Comparison of ENCODE assay signal across 9 cellular contexts in the genomic region with DNA sequence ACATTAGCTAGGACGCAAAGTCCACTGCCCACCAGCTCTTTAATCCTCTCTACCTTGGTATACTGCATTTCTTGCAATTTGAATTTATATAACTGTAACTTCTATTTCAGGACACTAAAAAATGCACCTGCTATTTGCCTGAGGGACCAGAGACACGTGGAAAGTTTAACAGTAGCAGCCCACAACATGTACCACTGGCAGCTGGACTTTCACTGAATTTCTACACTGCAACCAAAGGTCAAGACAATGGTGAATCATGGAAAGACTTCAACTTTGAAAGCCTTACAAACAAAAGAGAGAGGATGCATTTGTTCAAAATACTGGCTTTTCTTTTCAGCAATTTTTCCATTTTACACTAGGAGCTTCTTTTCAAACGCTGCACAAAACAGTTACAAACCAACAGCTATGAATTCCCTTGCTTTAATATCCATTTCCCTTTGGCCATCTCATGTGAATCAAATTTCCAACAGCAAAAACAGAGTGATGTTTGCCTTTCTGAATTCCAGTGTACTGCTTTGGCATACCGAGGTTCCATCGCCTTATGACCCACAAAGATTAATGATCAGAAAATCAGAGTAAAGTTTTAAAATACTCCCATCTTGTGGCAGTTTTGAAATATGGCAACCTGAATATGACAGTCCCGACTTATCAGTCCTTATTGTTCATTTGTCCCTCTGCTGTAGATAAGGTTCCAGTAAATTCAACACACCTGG. TPM values are rescaled to one million over a fixed set of nuclear protein-coding genes. Genes with fewer than 3 reads are reported as not detected.
A peak's percentile ranks its signal among the peaks of the same experiment; 100 is the strongest.
DNase-seq lines count a peak whose midpoint lies in the region; ATAC-seq and TF ChIP-seq lines count a peak whose summit lies in the region.
"Had no signal": no experiment of that assay in that cellular context is flagged by ENCODE, and none has a peak within 500 bp of the region (broad histone marks: within the 10 kb centered on the region; RNA-seq: fewer than 3 reads in every experiment).

No MANE protein-coding gene starts in this region.

- no peaks in the 10 kb centered on the region for H3K9me3 ChIP-seq in CD8-positive, alpha-beta T cell (ENCODE audit: low read length)
- no peaks in the 10 kb centered on the region for H3K9me3 ChIP-seq in T-helper 17 cell (ENCODE audit: control insufficient read depth, low read length, poor library complexity, severe bottlenecking)

- DNase-seq in CD8-positive, alpha-beta T cell, result no peak
- DNase-seq in T-helper 17 cell (no peak), foreskin fibroblast (peak; percentile 44 to 76), progenitor cell of endocrine pancreas (ENCODE audit: low spot score, unreplicated experiment) (no peak), activated gamma-delta T cell (lab: John Stamatoyannopoulos, UW) (no peak)

- H3K36me3 ChIP-seq in CD8-positive, alpha-beta T cell (ENCODE audit: insufficient read depth, low read length), result no peaks in the 10 kb centered on the region

- H3K27ac Mint-ChIP-seq in CD8-positive, alpha-beta T cell, result no peak overlapping the region
- H3K27ac Mint-ChIP-seq in T-helper 17 cell (no peak overlapping the region), progenitor cell of endocrine pancreas (no peak overlapping the region)

- no peaks in the 10 kb centered on the region for H3K27me3 ChIP-seq in CD8-positive, alpha-beta T cell (ENCODE audit: insufficient read depth, low read length)

- POLR2A ChIA-PET in CD8-positive, alpha-beta T cell (lab: Charles Lee), result interaction anchor here (1.7 kb wide), 1 partner anchor 12 kb away, joined by 4 read pairs; no protein-coding TSS in a partner anchor

- H3K9me3 Mint-ChIP-seq in CD8-positive, alpha-beta T cell, result no peaks in the 10 kb centered on the region
- H3K9me3 Mint-ChIP-seq in progenitor cell of endocrine pancreas (ENCODE audit: low read depth), result no peaks in the 10 kb centered on the region
- H3K9me3 Mint-ChIP-seq: naive thymus-derived CD8-positive, alpha-beta T cell had no signal

- no peaks in the 10 kb centered on the region for H3K27me3 Mint-ChIP-seq in CD8-positive, alpha-beta T cell (ENCODE audit: low read depth)
- H3K27me3 Mint-ChIP-seq in T-helper 17 cell (no peaks in the 10 kb centered on the region), progenitor cell of endocrine pancreas (no peaks in the 10 kb centered on the region)
- H3K27me3 Mint-ChIP-seq: naive thymus-derived CD8-positive, alpha-beta T cell had no signal

- intact Hi-C loops in CD8-positive, alpha-beta T cell (cut with DNase I, micrococcal nuclease), result loop anchor here (1.0 to 5.0 kb wide), 6 partner anchors 89 to 515 kb away; no protein-coding TSS in a partner anchor

- H3K4me1 ChIP-seq in CD8-positive, alpha-beta T cell (ENCODE audit: insufficient read depth, low read length), result no peaks in the 10 kb centered on the region

- no peak overlapping the region for H3K4me3 ChIP-seq in CD8-positive, alpha-beta T cell (ENCODE audit: low read depth, low read length)
- no peak overlapping the region for H3K4me3 ChIP-seq in foreskin fibroblast (ENCODE audit: low read depth in 1 of 2, low read length in 2 of 2)

- ATAC-seq in CD8-positive, alpha-beta T cell, result peak; percentile 36
- ATAC-seq in GM19452 (IDR thresholded peaks at IDR 0.05; ENCODE audit: unreplicated experiment) (peak; percentile 69), T-helper 17 cell (peak; percentile 52), GM21360 (IDR thresholded peaks at IDR 0.05; ENCODE audit: unreplicated experiment) (no peak)

- peak; percentile 56 for TF ChIP-seq CTCF in CD8-positive, alpha-beta T cell (IDR thresholded peaks at IDR 0.05)
- TF ChIP-seq CTCF in LNCAP (IDR thresholded peaks at IDR 0.05) (peak; percentile 73), foreskin fibroblast (IDR thresholded peaks at IDR 0.05; ENCODE audit: low read depth, low read length) (peak; percentile 38), progenitor cell of endocrine pancreas (IDR thresholded peaks at IDR 0.05; ENCODE audit: unreplicated experiment) (peak; percentile 41)

- H3K27ac ChIP-seq in CD8-positive, alpha-beta T cell (ENCODE audit: low read depth, low read length), result no peak overlapping the region

- H3K4me1 Mint-ChIP-seq in CD8-positive, alpha-beta T cell (ENCODE audit: low read depth), result no peaks in the 10 kb centered on the region
- peaks cover 3% of the 10 kb centered on the region for H3K4me1 Mint-ChIP-seq in T-helper 17 cell
- peaks cover 13% of the 10 kb centered on the region for H3K4me1 Mint-ChIP-seq in progenitor cell of endocrine pancreas (ENCODE audit: low read depth)

- no peak overlapping the region for H3K4me3 Mint-ChIP-seq in CD8-positive, alpha-beta T cell
- H3K4me3 Mint-ChIP-seq in T-helper 17 cell (no peak overlapping the region), progenitor cell of endocrine pancreas (ENCODE audit: low read depth) (no peak overlapping the region)
- H3K4me3 Mint-ChIP-seq: naive thymus-derived CD8-positive, alpha-beta T cell had no signal

- CTCF ChIA-PET in CD8-positive, alpha-beta T cell (lab: Charles Lee), result interaction anchor here (0.7 to 2.5 kb wide), 14 partner anchors 10 to 513 kb away, joined by 3 to 17 read pairs (median 3); no protein-coding TSS in a partner anchor

- H3K36me3 Mint-ChIP-seq in CD8-positive, alpha-beta T cell, result no peaks in the 10 kb centered on the region
- H3K36me3 Mint-ChIP-seq in T-helper 17 cell (ENCODE audit: low read depth) (no peaks in the 10 kb centered on the region), progenitor cell of endocrine pancreas (ENCODE audit: insufficient read depth) (no peaks in the 10 kb centered on the region)
- H3K36me3 Mint-ChIP-seq: naive thymus-derived CD8-positive, alpha-beta T cell had no signal

RNA-seq across cellular contexts. Expression of gene HNRNPH3, which starts 29.9 kb away (rescaled TPM):
- 100 to 1,000 TPM; 242 to 255 TPM for total RNA-seq in CD8-positive, alpha-beta T cell
- 100 to 1,000 TPM; 165 to 180 TPM for total RNA-seq in T-helper 17 cell
- total RNA-seq in progenitor cell of endocrine pancreas, result 222 and 225 TPM in 2 replicates

RNA-seq across cellular contexts. Expression of gene PBLD, which starts 30.8 kb away (rescaled TPM):
- total RNA-seq in CD8-positive, alpha-beta T cell, result 1 to 10 TPM; 1.5 to 2.3 TPM
- total RNA-seq in T-helper 17 cell, result 1 to 10 TPM; 1.9 TPM
- total RNA-seq in progenitor cell of endocrine pancreas, result 9.6 and 11.1 TPM in 2 replicates

Comparison
In these comparisons a context has a peak if more than half of its experiments do, and no peak if none do; other contexts are left out.
1. DNase-seq: peak in foreskin fibroblast (2 of 2); none in CD8-positive, alpha-beta T cell (0 of 7), T-helper 17 cell (0 of 3), progenitor cell of endocrine pancreas (single experiment) and activated gamma-delta T cell (single experiment).
2. Peak in every context shown above with its lines, with median percentiles within 50 percentile points of each other: CTCF ChIP-seq.